In genomic region chr14:98858561-98858960, GRCh38 we compare ENCODE assay signal across 34 cellular contexts.
DNase-seq lines count a peak whose midpoint lies in the region; ATAC-seq, FAIRE-seq and TF ChIP-seq lines count a peak whose summit lies in the region.
"Had no signal": no experiment of that assay in that cellular context is flagged by ENCODE, and none has a peak within 500 bp of the region (broad histone marks: within the 10 kb centered on the region; RNA-seq: fewer than 3 reads in every experiment).

No MANE protein-coding gene starts in this region.

- H3K56ac ChIP-seq in H1 (replicated peaks; ENCODE audit: insufficient read length, low read depth, low read length): no peak overlapping the region

- no peaks in the 10 kb centered on the region for H4K20me1 ChIP-seq in H1 (replicated peaks in 1 of 2; ENCODE audit: control insufficient read depth in 1 of 2, insufficient read depth in 2 of 2, low read length in 2 of 2)
- H4K20me1 ChIP-seq: BLaER1; BLaER1 treated with 17β-estradiol and CSF1 and Interleukin-3, amounts not matched to agents 10 nM and 100 nM had no signal

- H4K8ac ChIP-seq in H1 (ENCODE audit: extremely low read depth, insufficient read depth, low read length): 0 out of 2 replicates have a peak overlapping the region, but pooled peaks have one; percentile 4

- no peak overlapping the region for H3K18ac ChIP-seq in H1 (ENCODE audit: extremely low read depth, low read length)

- H3K4me1 ChIP-seq in H1 (replicated peaks in 1 of 4; ENCODE audit: control insufficient read depth in 3 of 4, insufficient read depth in 4 of 4, low read length in 3 of 4): no peaks in the 10 kb centered on the region; a peak in 1 of 7 replicates
- H3K4me1 ChIP-seq: A549; BE2C; BLaER1; BLaER1 treated with 17β-estradiol and CSF1 and Interleukin-3, amounts not matched to agents 10 nM and 100 nM; Caco-2 had no signal

- no peak overlapping the region for H3K27ac ChIP-seq in coronary artery
- H3K27ac ChIP-seq in H1 (ENCODE audit: low read depth, low read length): no peak overlapping the region
- H3K27ac ChIP-seq: 22Rv1; A549; BLaER1; BLaER1 treated with 17β-estradiol and CSF1 and Interleukin-3, amounts not matched to agents 10 nM and 100 nM; C4-2B had no signal

- no peaks in the 10 kb centered on the region for H3K79me1 ChIP-seq in H1 (ENCODE audit: low read depth, low read length)

- no peaks in the 10 kb centered on the region for H3K79me2 ChIP-seq in H1 (ENCODE audit: control insufficient read depth in 1 of 2, insufficient read depth in 2 of 2, low read length in 2 of 2)

- TF ChIP-seq CTCF in coronary artery (IDR thresholded peaks at IDR 0.05) (no peak), H1 (IDR thresholded peaks at IDR 0.05; ENCODE audit: control extremely low read depth in 1 of 3, insufficient read depth in 1 of 3, low read depth in 1 of 3, low read length in 3 of 3) (no peak)

- TF ChIP-seq EP300 in H1 (IDR thresholded peaks at IDR 0.05; ENCODE audit: borderline replicate concordance in 1 of 2, low read depth in 2 of 2, low read length in 2 of 2): no peak

- no peaks in the 10 kb centered on the region for H3K27me3 ChIP-seq in H1 (replicated peaks in 1 of 4; ENCODE audit: control insufficient read depth in 3 of 4, extremely low read depth in 1 of 4, insufficient read depth in 3 of 4, low read length in 3 of 4)
- H3K27me3 ChIP-seq: BE2C; BLaER1; BLaER1 treated with 17β-estradiol and CSF1 and Interleukin-3, amounts not matched to agents 10 nM and 100 nM had no signal

- no peaks in the 10 kb centered on the region for H3K9me3 ChIP-seq in H1 (ENCODE audit: insufficient read depth in 2 of 2, low read depth in 1 of 2, low read length in 1 of 2)
- H3K9me3 ChIP-seq: A549; BE2C; BLaER1; BLaER1 treated with 17β-estradiol and CSF1 and Interleukin-3, amounts not matched to agents 10 nM and 100 nM; Caco-2 had no signal

- POLR2A ChIA-PET in H1 (lab: Charles Lee; ENCODE audit: partially characterized antibody): no interaction called here

- H3K14ac ChIP-seq in H1 (ENCODE audit: insufficient read length): no peak overlapping the region

- no peak for FAIRE-seq in H1 (lab: Jason Lieb, UNC)
- FAIRE-seq in HTR-8/SVneo (lab: Jason Lieb, UNC): no peak
- FAIRE-seq: A204.1, A549, D721Med had no signal

- no peak for ATAC-seq in GM18870 (IDR thresholded peaks at IDR 0.05; ENCODE audit: unreplicated experiment)
- ATAC-seq: A549; CD8-positive, alpha-beta T cell had no signal

- H4K91ac ChIP-seq in H1 (replicated peaks; ENCODE audit: insufficient read length, low read length): no peak overlapping the region

- H2BK120ac ChIP-seq in H1 (replicated peaks; ENCODE audit: low read depth, low read length): no peak overlapping the region

- H3K4me3 ChIP-seq in coronary artery: no peak overlapping the region
- no peak overlapping the region for H3K4me3 ChIP-seq in H1 (ENCODE audit: extremely low read depth in 1 of 4, insufficient read depth in 2 of 4, low read depth in 3 of 4, low read length in 4 of 4)
- H3K4me3 ChIP-seq: A549; BLaER1; BLaER1 treated with 17β-estradiol and CSF1 and Interleukin-3, amounts not matched to agents 10 nM and 100 nM had no signal

- H3K4ac ChIP-seq in H1 (replicated peaks; ENCODE audit: insufficient read length, low read depth, low read length): no peak overlapping the region

- TF ChIP-seq POLR2A in H1 (IDR thresholded peaks at IDR 0.05; ENCODE audit: control extremely low read depth in 1 of 2, low read depth in 2 of 2, low read length in 2 of 2): no peak

- H2BK20ac ChIP-seq in H1 (ENCODE audit: low read length): no peak overlapping the region

- CTCF ChIA-PET in H1 (lab: Charles Lee; ENCODE audit: partially characterized antibody): no interaction called here

- DNase-seq in coronary artery (ENCODE audit: low spot score) (peak; percentile 33), H1 (ENCODE audit: low read depth in 1 of 2, low spot score in 2 of 2) (no peak), islet precursor cell (peak; percentile 25), mesenteric fat pad (ENCODE audit: low spot score) (peak; percentile 57), NCI-H446 treated with DMSO at 0.1 percent for 48 hours (lab: John Stamatoyannopoulos, UW) (no peak), DMS153 (lab: John Stamatoyannopoulos, UW) (no peak), HTR-8/SVneo (ENCODE audit: insufficient read length, low spot score) (no peak)
- DNase-seq: 8988T; ACHN; AML-193; BE2C; C1 segment of cervical spinal cord; Caco-2; Calu3; CD4-positive, alpha-beta memory T cell; CD4-positive, alpha-beta T cell; CD4-positive, CD25-positive, alpha-beta regulatory T cell; CD8-positive, alpha-beta memory T cell; CD8-positive, alpha-beta T cell; COR-L47; DMS 273 treated with DMSO at 0.1 percent for 48 hours; DMS53; DMS79; DMS79 treated with DMSO at 0.1 percent for 48 hours; DND-41; EL had no signal

- no peak overlapping the region for H2BK15ac ChIP-seq in H1 (ENCODE audit: low read length)

- no peak overlapping the region for H3K4me2 ChIP-seq in H1 (ENCODE audit: insufficient read depth in 1 of 2, low read depth in 2 of 2, low read length in 2 of 2)
- H3K4me2 ChIP-seq: A549; BLaER1; BLaER1 treated with 17β-estradiol and CSF1 and Interleukin-3, amounts not matched to agents 10 nM and 100 nM had no signal

- no peak overlapping the region for H3K23ac ChIP-seq in H1 (ENCODE audit: insufficient read length)

- TF ChIP-seq RAD21 in H1 (IDR thresholded peaks at IDR 0.05 in 1 of 2, conservative IDR thresholded peaks at IDR 0.05 in 1 of 2; ENCODE audit: low read depth in 2 of 2, low read length in 2 of 2): no peak

- no peak overlapping the region for H4K5ac ChIP-seq in H1 (ENCODE audit: insufficient read length, low read depth, low read length)

- H3K23me2 ChIP-seq in H1 (ENCODE audit: low read depth, low read length): no peaks in the 10 kb centered on the region

- H3K36me3 ChIP-seq in H1 (ENCODE audit: control insufficient read depth in 2 of 4, insufficient read depth in 4 of 4, low read length in 3 of 4): no peaks in the 10 kb centered on the region
- H3K36me3 ChIP-seq: BE2C; BLaER1; BLaER1 treated with 17β-estradiol and CSF1 and Interleukin-3, amounts not matched to agents 10 nM and 100 nM had no signal

- no peak overlapping the region for H3K9ac ChIP-seq in H1 (replicated peaks in 1 of 4; ENCODE audit: extremely low read depth in 1 of 4, low read depth in 3 of 4, low read length in 3 of 4)
- H3K9ac ChIP-seq: BLaER1; BLaER1 treated with 17β-estradiol and CSF1 and Interleukin-3, amounts not matched to agents 10 nM and 100 nM had no signal

- H2AK5ac ChIP-seq in H1 (ENCODE audit: low read depth, low read length): no peak overlapping the region

- H2AFZ ChIP-seq in H1 (ENCODE audit: low read length): no peak overlapping the region

- no peak overlapping the region for H2BK12ac ChIP-seq in H1 (ENCODE audit: low read depth, low read length)

- WGBS in H1 (ENCODE audit: extremely low coverage in 1 of 2, insufficient coverage in 1 of 2, insufficient read length in 1 of 2, insufficient replicate concordance in 2 of 2, low coverage in 1 of 2, low lambda C conversion rate in 2 of 2, missing lambda C conversion rate in 1 of 2), 2 experiments: 90% methylated on average over 10 of the region's 10 CpGs; no CpG with 5 or more reads in 1 of the 2 experiments

- H2BK5ac ChIP-seq in H1 (ENCODE audit: low read depth, low read length): no peak overlapping the region

TF ChIP-seq in H1, 55 proteins besides CTCF, POLR2A, EP300 and RAD21:
- no peak for TF ChIP-seq RNF2 (IDR thresholded peaks at IDR 0.05; ENCODE audit: borderline replicate concordance, low read depth, low read length, missing control alignments, poor library complexity, severe bottlenecking)

Comparison
In these comparisons a context has a peak if more than half of its experiments do, and no peak if none do; other contexts are left out.
1. DNase-seq: peak in coronary artery (single experiment), islet precursor cell (single experiment) and mesenteric fat pad (single experiment); none in H1 (0 of 2), NCI-H446 treated with DMSO at 0.1 percent for 48 hours (single experiment), DMS153 (single experiment) and HTR-8/SVneo (single experiment).